8 cellular contexts compared by ENCODE assay signal in the genomic region with DNA sequence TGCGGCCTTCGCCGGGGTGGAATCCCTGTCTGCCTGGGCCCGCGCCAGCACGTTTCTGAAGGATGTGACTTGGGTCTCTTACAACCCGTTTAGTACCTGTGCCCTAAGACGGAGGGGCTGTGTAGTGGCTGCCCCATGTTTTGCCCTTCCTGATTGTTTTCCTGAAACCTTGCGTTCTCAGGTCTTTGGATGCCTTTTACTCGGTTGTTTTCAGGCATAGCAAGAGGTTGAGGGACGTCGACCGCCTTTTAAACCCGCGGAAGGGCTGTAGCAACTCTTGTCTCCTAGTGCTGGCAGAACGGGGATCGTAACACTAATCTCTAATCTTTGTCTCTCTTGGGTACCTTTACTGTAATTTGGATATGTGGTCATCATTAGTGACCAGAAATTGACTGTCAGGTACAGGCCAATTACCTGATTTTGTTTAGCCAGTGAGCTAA. TPM values are rescaled to one million over a fixed set of nuclear protein-coding genes. Genes with fewer than 3 reads are reported as not detected.
A peak's percentile ranks its signal among the peaks of the same experiment; 100 is the strongest.
DNase-seq lines count a peak whose midpoint lies in the region; ATAC-seq, FAIRE-seq and TF ChIP-seq lines count a peak whose summit lies in the region.

No MANE protein-coding gene starts in this region.

- 0 out of 2 replicates have a peak overlapping the region, but pooled peaks have one; percentile 72 for H2BK15ac ChIP-seq in H1 (ENCODE audit: low read length)

- peak overlapping the region; percentile 81 for H3K4ac ChIP-seq in H1 (replicated peaks; ENCODE audit: insufficient read length, low read depth, low read length)

- no peak overlapping the region for H2BK120ac ChIP-seq in H1 (replicated peaks; ENCODE audit: low read depth, low read length)

- H3K14ac ChIP-seq in H1 (ENCODE audit: insufficient read length), result no peak overlapping the region

- H3K27me3 ChIP-seq in H1 (replicated peaks in 1 of 4; ENCODE audit: control insufficient read depth in 3 of 4, extremely low read depth in 1 of 4, insufficient read depth in 3 of 4, low read length in 3 of 4), result peaks cover 0 to 15% (median 4%) of the 10 kb centered on the region in 4 experiments; a peak in 5 of 7 replicates
- H3K27me3 ChIP-seq in osteoblast (ENCODE audit: insufficient read depth, low read length), result no peaks in the 10 kb centered on the region

- peak overlapping the region; percentile 83 for H3K56ac ChIP-seq in H1 (replicated peaks; ENCODE audit: insufficient read length, low read depth, low read length)

- H3K9ac ChIP-seq in H1 (replicated peaks in 1 of 4; ENCODE audit: extremely low read depth in 1 of 4, low read depth in 3 of 4, low read length in 3 of 4), result peak overlapping the region in 3 of 4 experiments; percentile 69 to 88 (median 85); a peak in 6 of 7 replicates

- peak overlapping the region; percentile 71 to 94 for H3K4me2 ChIP-seq in H1 (ENCODE audit: insufficient read depth in 1 of 2, low read depth in 2 of 2, low read length in 2 of 2)
- H3K4me2 ChIP-seq in osteoblast (ENCODE audit: insufficient read depth, low read length), result peak overlapping the region; percentile 82

- H2AFZ ChIP-seq in H1 (ENCODE audit: low read length) (peak overlapping the region; percentile 54; the same call in 1 of the 2 replicates), osteoblast (ENCODE audit: low read length) (peak overlapping the region; percentile 93)

- CTCF ChIA-PET in H1 (lab: Charles Lee; ENCODE audit: partially characterized antibody), result no interaction called here

- TF ChIP-seq RAD21 in H1 (IDR thresholded peaks at IDR 0.05 in 1 of 2, conservative IDR thresholded peaks at IDR 0.05 in 1 of 2; ENCODE audit: low read depth in 2 of 2, low read length in 2 of 2), result no peak

- peak overlapping the region; percentile 91 for H4K91ac ChIP-seq in H1 (replicated peaks; ENCODE audit: insufficient read length, low read length)

- H3K9me3 ChIP-seq in H1 (ENCODE audit: insufficient read depth in 2 of 2, low read depth in 1 of 2, low read length in 1 of 2) (no peaks in the 10 kb centered on the region), osteoblast (ENCODE audit: low read depth, low read length) (no peaks in the 10 kb centered on the region)

- no peak for TF ChIP-seq CTCF in H1 (IDR thresholded peaks at IDR 0.05; ENCODE audit: control extremely low read depth in 1 of 3, insufficient read depth in 1 of 3, low read depth in 1 of 3, low read length in 3 of 3)
- TF ChIP-seq CTCF in osteoblast (IDR thresholded peaks at IDR 0.05; ENCODE audit: extremely low read depth, low read depth, low read length), result no peak

- peaks cover 15% of the 10 kb centered on the region; the same call in 1 of the 2 replicates for H3K23me2 ChIP-seq in H1 (ENCODE audit: low read depth, low read length)

- H2BK20ac ChIP-seq in H1 (ENCODE audit: low read length), result peak overlapping the region; percentile 80; the same call in 1 of the 2 replicates

- H3K36me3 ChIP-seq in H1 (ENCODE audit: control insufficient read depth in 2 of 4, insufficient read depth in 4 of 4, low read length in 3 of 4) (no peaks in the 10 kb centered on the region), osteoblast (ENCODE audit: insufficient read depth, low read length) (no peaks in the 10 kb centered on the region)

- TF ChIP-seq POLR2A in GM12891 (IDR thresholded peaks at IDR 0.05; ENCODE audit: low read depth, low read length), result no peak
- TF ChIP-seq POLR2A in H1 (IDR thresholded peaks at IDR 0.05; ENCODE audit: control extremely low read depth in 1 of 2, low read depth in 2 of 2, low read length in 2 of 2), result no peak

- H2BK5ac ChIP-seq in H1 (ENCODE audit: low read depth, low read length), result peak overlapping the region; percentile 84

- peak overlapping the region; percentile 34 for H4K5ac ChIP-seq in H1 (ENCODE audit: insufficient read length, low read depth, low read length)

- peak overlapping the region; percentile 90 for H2BK12ac ChIP-seq in H1 (ENCODE audit: low read depth, low read length)

- peak overlapping the region; percentile 87 for H3K18ac ChIP-seq in H1 (ENCODE audit: extremely low read depth, low read length)

- POLR2A ChIA-PET in H1 (lab: Charles Lee; ENCODE audit: partially characterized antibody), result no interaction called here

- no peak for TF ChIP-seq EP300 in H1 (IDR thresholded peaks at IDR 0.05; ENCODE audit: borderline replicate concordance in 1 of 2, low read depth in 2 of 2, low read length in 2 of 2)

- peak overlapping the region; percentile 96; the same call in 1 of the 2 replicates for H4K8ac ChIP-seq in H1 (ENCODE audit: extremely low read depth, insufficient read depth, low read length)

- H3K27ac ChIP-seq in H1 (ENCODE audit: low read depth, low read length) (peak overlapping the region; percentile 12; the same call in 1 of the 2 replicates), osteoblast (ENCODE audit: low read depth, low read length) (peak overlapping the region; percentile 93)

- H3K4me1 ChIP-seq in H1 (replicated peaks in 1 of 4; ENCODE audit: control insufficient read depth in 3 of 4, insufficient read depth in 4 of 4, low read length in 3 of 4), result peaks cover 0 to 12% (median 4%) of the 10 kb centered on the region in 4 experiments; a peak in 5 of 7 replicates
- peaks cover 11% of the 10 kb centered on the region for H3K4me1 ChIP-seq in osteoblast (ENCODE audit: insufficient read depth, low read length)

- H2AK5ac ChIP-seq in H1 (ENCODE audit: low read depth, low read length), result peak overlapping the region; percentile 79; the same call in 1 of the 2 replicates

- WGBS in H1 (ENCODE audit: extremely low coverage in 1 of 2, insufficient coverage in 1 of 2, insufficient read length in 1 of 2, insufficient replicate concordance in 2 of 2, low coverage in 1 of 2, low lambda C conversion rate in 2 of 2, missing lambda C conversion rate in 1 of 2), 2 experiments, result 45% methylated on average over 16 of the region's 17 CpGs; no CpG with 5 or more reads in 1 of the 2 experiments

- peak overlapping the region; percentile 52 to 76 (median 59) for H3K4me3 ChIP-seq in H1 (ENCODE audit: extremely low read depth in 1 of 4, insufficient read depth in 2 of 4, low read depth in 3 of 4, low read length in 4 of 4)
- peak overlapping the region; percentile 96 for H3K4me3 ChIP-seq in osteoblast (ENCODE audit: insufficient read depth, low read length)

- FAIRE-seq in GM12891 (lab: Jason Lieb, UNC) (peak; percentile 56), H1 (lab: Jason Lieb, UNC) (no peak)

- H3K79me1 ChIP-seq in H1 (ENCODE audit: low read depth, low read length), result peaks cover 2% of the 10 kb centered on the region; the same call in 1 of the 2 replicates

- no peak for DNase-seq in GM12891 (ENCODE audit: insufficient read length, low spot score)
- peak; percentile 74 for DNase-seq in OCI-M1 (lab: John Stamatoyannopoulos, UW)
- no peak for DNase-seq in H1 (ENCODE audit: low read depth in 1 of 2, low spot score in 2 of 2)
- DNase-seq in osteoblast (ENCODE audit: insufficient read length, low spot score, missing footprints), result peak; percentile 68
- no peak for DNase-seq in NCI-H1436 treated with DMSO at 0.1 percent for 48 hours (lab: John Stamatoyannopoulos, UW)
- DNase-seq in NCI-H2081 treated with DMSO at 0.1 percent for 48 hours (lab: John Stamatoyannopoulos, UW), result no peak

- H4K20me1 ChIP-seq in H1 (replicated peaks in 1 of 2; ENCODE audit: control insufficient read depth in 1 of 2, insufficient read depth in 2 of 2, low read length in 2 of 2) (peaks cover 0 to 4% of the 10 kb centered on the region in 2 experiments), osteoblast (ENCODE audit: insufficient read depth, low read length) (peaks cover 4% of the 10 kb centered on the region)

- H3K23ac ChIP-seq in H1 (ENCODE audit: insufficient read length), result no peak overlapping the region

- 0 out of 4 replicates have a peak, but pooled peaks cover 0 to 3% of the 10 kb centered on the region in 2 experiments for H3K79me2 ChIP-seq in H1 (ENCODE audit: control insufficient read depth in 1 of 2, insufficient read depth in 2 of 2, low read length in 2 of 2)
- peaks cover 47% of the 10 kb centered on the region for H3K79me2 ChIP-seq in osteoblast (ENCODE audit: insufficient read depth, low read length)

- no peak for ATAC-seq in HG02870 (IDR thresholded peaks at IDR 0.05; ENCODE audit: unreplicated experiment)
- no peak for ATAC-seq in HG03135 (IDR thresholded peaks at IDR 0.05; ENCODE audit: unreplicated experiment)

TF ChIP-seq in GM12891, 5 proteins besides CTCF, POLR2A, EP300 and RAD21 (continues in another document):
- TF ChIP-seq POU2F2 (IDR thresholded peaks at IDR 0.05; ENCODE audit: low read depth, low read length), result no peak
- no peak for TF ChIP-seq PAX5 (IDR thresholded peaks at IDR 0.05; ENCODE audit: insufficient read depth, low read length, severe bottlenecking)
- no peak for TF ChIP-seq TAF1 (IDR thresholded peaks at IDR 0.05; ENCODE audit: low read depth, low read length)
- TF ChIP-seq POLR2AphosphoS5 (IDR thresholded peaks at IDR 0.05; ENCODE audit: low read depth, low read length), result no peak

TF ChIP-seq in H1, 55 proteins besides CTCF, POLR2A, EP300 and RAD21:
- TF ChIP-seq SRF (IDR thresholded peaks at IDR 0.05; ENCODE audit: low read depth, low read length) (no peak), RNF2 (IDR thresholded peaks at IDR 0.05; ENCODE audit: borderline replicate concordance, low read depth, low read length, missing control alignments, poor library complexity, severe bottlenecking) (peak; percentile 1)

RNA-seq across cellular contexts. Expression of gene NANP, which starts 0.7 kb away (rescaled TPM):
- polyA plus RNA-seq in GM12891 (2012; ENCODE audit: low read depth, missing spikeins), result 1.7 TPM
- total RNA-seq in H1 (2021; fragmentation: NEBNext Ultra II Directional; extraction: Animal tissue kit (Norgen Biotek cat#: 25700)), result 6.2 and 6.6 TPM in 2 replicates
- polyA plus RNA-seq in H1 (2011; rRNA removed), result 2.7 and 3.8 TPM in 2 replicates
- polyA plus RNA-seq in H1 (2011; cell fraction: cytosol; rRNA removed), result 3.6 TPM
- 0.87 TPM for polyA plus RNA-seq in H1 (2011; cell fraction: nucleus; rRNA removed)
- 2.7 to 4.8 TPM (median 3.4 TPM) in 4 replicates for polyA plus RNA-seq in H1 (2012, experiment 1 of 2)
- polyA plus RNA-seq in H1 (2012, experiment 2 of 2), result 0.52 TPM
- polyA plus RNA-seq in H1 (2013, experiment 1 of 2), result 5.8 TPM
- 6.0 TPM for polyA plus RNA-seq in H1 (2013, experiment 2 of 2)
- polyA minus RNA-seq in H1 (2011; rRNA and poly(A)+ RNA removed), result 3.0 and 3.8 TPM in 2 replicates
- polyA minus RNA-seq in H1 (2011; cell fraction: cytosol; rRNA and poly(A)+ RNA removed), result 3.5 TPM
- 2.0 TPM for polyA minus RNA-seq in H1 (2011; cell fraction: nucleus; rRNA and poly(A)+ RNA removed)
- 11.2 and 11.8 TPM in 2 replicates for total RNA-seq in osteoblast

RNA-seq across cellular contexts. Expression of gene NINL, which starts 39.2 kb away (rescaled TPM):
- 0.15 TPM for polyA plus RNA-seq in GM12891 (2012; ENCODE audit: low read depth, missing spikeins)
- total RNA-seq in H1 (2021; fragmentation: NEBNext Ultra II Directional; extraction: Animal tissue kit (Norgen Biotek cat#: 25700)), result 27.3 and 30.0 TPM in 2 replicates
- polyA plus RNA-seq in H1 (2011; rRNA removed), result 14.0 and 15.3 TPM in 2 replicates
- polyA plus RNA-seq in H1 (2011; cell fraction: cytosol; rRNA removed), result 22.8 TPM
- polyA plus RNA-seq in H1 (2011; cell fraction: nucleus; rRNA removed), result 39.3 TPM
- polyA plus RNA-seq in H1 (2012, experiment 1 of 2), result 28.0 to 40.8 TPM (median 30.5 TPM) in 4 replicates
- polyA plus RNA-seq in H1 (2012, experiment 2 of 2), result 9.2 TPM
- polyA plus RNA-seq in H1 (2013, experiment 1 of 2), result 17.2 TPM
- 15.1 TPM for polyA plus RNA-seq in H1 (2013, experiment 2 of 2)
- polyA minus RNA-seq in H1 (2011; rRNA and poly(A)+ RNA removed), result 12.3 and 19.9 TPM in 2 replicates
- polyA minus RNA-seq in H1 (2011; cell fraction: cytosol; rRNA and poly(A)+ RNA removed), result 12.2 TPM
- polyA minus RNA-seq in H1 (2011; cell fraction: nucleus; rRNA and poly(A)+ RNA removed), result 19.7 TPM
- total RNA-seq in osteoblast, result 14.1 and 14.8 TPM in 2 replicates

Comparison
In these comparisons a context has a peak if more than half of its experiments do, and no peak if none do; other contexts are left out.
1. DNase-seq: peak in OCI-M1 (single experiment) and osteoblast (single experiment); none in GM12891 (single experiment), H1 (0 of 2), NCI-H1436 treated with DMSO at 0.1 percent for 48 hours (single experiment) and NCI-H2081 treated with DMSO at 0.1 percent for 48 hours (single experiment).